ENCODE assay signal across 8 cellular contexts in genomic region chr2:49973917-49974368, GRCh38.
DNase-seq lines count a peak whose midpoint lies in the region; ATAC-seq, FAIRE-seq and TF ChIP-seq lines count a peak whose summit lies in the region.

No MANE protein-coding gene starts in this region.

- H3K4me3 ChIP-seq in mucosa of descending colon = no peak overlapping the region

- peak; percentile 100 for ATAC-seq in GM18502 (IDR thresholded peaks at IDR 0.05; ENCODE audit: poor library complexity, unreplicated experiment)
- ATAC-seq in HG03039 (IDR thresholded peaks at IDR 0.05; ENCODE audit: unreplicated experiment) = peak; percentile 94
- peak; percentile 56 for ATAC-seq in mucosa of descending colon
- ATAC-seq in stimulated activated effector memory CD8-positive, alpha-beta T cell treated with anti-CD3 and anti-CD28 coated beads, Interleukin-12 subunit alpha, Interleukin-12 subunit beta, amount 100 ng/mL, for 72 hours = peak; percentile 69

- no peaks in the 10 kb centered on the region for H3K4me1 Mint-ChIP-seq in stimulated activated effector memory CD8-positive, alpha-beta T cell treated with anti-CD3 and anti-CD28 coated beads, Interleukin-12 subunit alpha, Interleukin-12 subunit beta, amount 100 ng/mL, for 72 hours

- no peaks in the 10 kb centered on the region for H3K9me3 ChIP-seq in mucosa of descending colon

- TF ChIP-seq CTCF in mucosa of descending colon (IDR thresholded peaks at IDR 0.05) = no peak

- intact Hi-C loops in mucosa of descending colon (cut with DNase I, micrococcal nuclease) = no loop called here

- H3K27ac Mint-ChIP-seq in stimulated activated effector memory CD8-positive, alpha-beta T cell treated with anti-CD3 and anti-CD28 coated beads, Interleukin-12 subunit alpha, Interleukin-12 subunit beta, amount 100 ng/mL, for 72 hours = no peak overlapping the region

- no peaks in the 10 kb centered on the region for H3K36me3 Mint-ChIP-seq in stimulated activated effector memory CD8-positive, alpha-beta T cell treated with anti-CD3 and anti-CD28 coated beads, Interleukin-12 subunit alpha, Interleukin-12 subunit beta, amount 100 ng/mL, for 72 hours

- peak; percentile 12 for FAIRE-seq in endometrium (lab: Jason Lieb, UNC)

- no peaks in the 10 kb centered on the region for H3K36me3 ChIP-seq in mucosa of descending colon (ENCODE audit: low read depth)

- peaks cover 6% of the 10 kb centered on the region for H3K9me3 Mint-ChIP-seq in stimulated activated effector memory CD8-positive, alpha-beta T cell treated with anti-CD3 and anti-CD28 coated beads, Interleukin-12 subunit alpha, Interleukin-12 subunit beta, amount 100 ng/mL, for 72 hours

- H3K4me1 ChIP-seq in mucosa of descending colon (ENCODE audit: low read depth) = no peaks in the 10 kb centered on the region

- peak; percentile 84 to 95 for DNase-seq in NCI-H446 (lab: John Stamatoyannopoulos, UW)
- peak; percentile 14 to 15 for DNase-seq in activated CD8-positive, alpha-beta memory T cell treated with anti-CD3 and anti-CD28 coated beads for 4 hours (ENCODE audit: low read depth in 2 of 2)
- DNase-seq in mucosa of descending colon = peak in 2 of 3 donors; percentile 24 to 27
- no peak for DNase-seq in stimulated activated effector memory CD8-positive, alpha-beta T cell treated with anti-CD3 and anti-CD28 coated beads, Interleukin-12 subunit alpha, Interleukin-12 subunit beta, amount 100 ng/mL, for 72 hours (ENCODE audit: low spot score in 2 of 2)
- DNase-seq in glomerular visceral epithelial cell (ENCODE audit: extremely low spot score) = no peak

- no peak overlapping the region for H3K4me3 Mint-ChIP-seq in stimulated activated effector memory CD8-positive, alpha-beta T cell treated with anti-CD3 and anti-CD28 coated beads, Interleukin-12 subunit alpha, Interleukin-12 subunit beta, amount 100 ng/mL, for 72 hours

Comparison
In these comparisons a context has a peak if more than half of its experiments do, and no peak if none do; other contexts are left out.
1. DNase-seq: peak in NCI-H446 (2 of 2), activated CD8-positive, alpha-beta memory T cell treated with anti-CD3 and anti-CD28 coated beads for 4 hours (2 of 2) and mucosa of descending colon (2 of 3); none in stimulated activated effector memory CD8-positive, alpha-beta T cell treated with anti-CD3 and anti-CD28 coated beads, Interleukin-12 subunit alpha, Interleukin-12 subunit beta, amount 100 ng/mL, for 72 hours (0 of 2) and glomerular visceral epithelial cell (single experiment).
2. Peak in every context shown above with its lines, with median percentiles within 50 percentile points of each other: ATAC-seq.